ENCODE assay signal across 8 cellular contexts in the genomic region with DNA sequence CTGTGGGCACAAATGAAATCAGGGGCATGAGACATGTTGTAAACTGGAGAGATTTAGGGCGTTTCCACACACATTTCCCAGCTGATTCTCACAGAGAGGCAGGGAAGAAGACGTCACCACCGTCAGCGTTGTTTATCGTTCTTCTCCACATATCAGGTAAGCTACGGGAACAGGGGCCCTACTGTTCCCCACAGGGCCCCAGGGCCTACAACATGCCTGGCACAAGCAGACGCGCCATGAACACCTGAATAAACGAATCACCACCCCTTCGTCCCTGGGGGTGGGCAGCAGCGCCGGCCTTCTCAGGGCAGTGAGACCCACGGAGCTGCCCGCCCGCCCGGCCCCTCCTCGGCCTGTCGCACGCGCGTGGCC. TPM values are rescaled to one million over a fixed set of nuclear protein-coding genes. Genes with fewer than 3 reads are reported as not detected.
DNase-seq lines count a peak whose midpoint lies in the region; ATAC-seq and TF ChIP-seq lines count a peak whose summit lies in the region.

No MANE protein-coding gene starts in this region.

- TF ChIP-seq CTCF in GM12865 (IDR thresholded peaks at IDR 0.05; ENCODE audit: insufficient read depth, low read depth, low read length, missing control alignments) (no peak), heart right ventricle (IDR thresholded peaks at IDR 0.05) (no peak), gastrocnemius medialis (IDR thresholded peaks at IDR 0.05 in 4 of 5, conservative IDR thresholded peaks at IDR 0.05 in 1 of 5) (no peak)
- no peak for TF ChIP-seq CTCF in activated CD8-positive, alpha-beta T cell treated with anti-CD3 and anti-CD28 coated beads for 36 hours (IDR thresholded peaks at IDR 0.05)

- TF ChIP-seq POLR2A in gastrocnemius medialis (IDR thresholded peaks at IDR 0.05): no peak

- H3K36me3 Mint-ChIP-seq in activated CD8-positive, alpha-beta T cell treated with anti-CD3 and anti-CD28 coated beads for 36 hours (ENCODE audit: low read depth): peaks cover 22% of the 10 kb centered on the region

- H3K4me3 ChIP-seq in GM12865 (ENCODE audit: low read depth, low read length) (peak overlapping the region; percentile 67), heart right ventricle (peak overlapping the region; percentile 56 to 99 (median 84)), gastrocnemius medialis (peak overlapping the region; percentile 76 to 94 (median 90))

- no peaks in the 10 kb centered on the region for H3K9me3 Mint-ChIP-seq in activated CD8-positive, alpha-beta T cell treated with anti-CD3 and anti-CD28 coated beads for 36 hours

- peak; percentile 24 for DNase-seq in GM12865 (ENCODE audit: low read depth)
- peak; percentile 7 for DNase-seq in activated CD8-positive, alpha-beta T cell treated with anti-CD3 and anti-CD28 coated beads for 36 hours
- no peak for DNase-seq in heart right ventricle
- no peak for DNase-seq in gastrocnemius medialis
- no peak for DNase-seq in KG1 (lab: John Stamatoyannopoulos, UW)
- DNase-seq in cerebellum (ENCODE audit: low spot score): no peak
- DNase-seq in GOT3 (lab: John Stamatoyannopoulos, UW): no peak

- no peaks in the 10 kb centered on the region for H3K27me3 Mint-ChIP-seq in activated CD8-positive, alpha-beta T cell treated with anti-CD3 and anti-CD28 coated beads for 36 hours

- H3K4me1 ChIP-seq in heart right ventricle (peaks cover 5 to 21% (median 16%) of the 10 kb centered on the region in 9 donors), gastrocnemius medialis (peaks cover 9 to 18% of the 10 kb centered on the region in 2 donors)

- no peaks in the 10 kb centered on the region for H3K36me3 ChIP-seq in heart right ventricle
- H3K36me3 ChIP-seq in gastrocnemius medialis: no peaks in the 10 kb centered on the region

- in situ Hi-C loops in gastrocnemius medialis (cut with MboI; ENCODE audit: low sequenced_read_pairs in 4 of 4): loop anchor here in 1 of 4 donors (25.0 kb wide), 1 partner anchor 276 kb away; no protein-coding TSS in a partner anchor

- WGBS in heart right ventricle, 2 donors: 0 to 1% methylated on average over 21 of the region's 21 CpGs

- CTCF ChIA-PET in activated CD8-positive, alpha-beta T cell treated with anti-CD3 and anti-CD28 coated beads for 36 hours (lab: Charles Lee): interaction anchor here (0.7 to 1.7 kb wide), 2 partner anchors 72 to 423 kb away, joined by 4 to 6 read pairs; no protein-coding TSS in a partner anchor

- H3K9me3 ChIP-seq in heart right ventricle (no peaks in the 10 kb centered on the region), gastrocnemius medialis (no peaks in the 10 kb centered on the region)

- intact Hi-C loops in activated CD8-positive, alpha-beta T cell treated with anti-CD3 and anti-CD28 coated beads for 36 hours (cut with micrococcal nuclease): no loop called here
- intact Hi-C loops in heart right ventricle (cut with DNase I) (loop anchor here in 2 of 10 donors (10.0 kb wide), 2 partner anchors 143 to 417 kb away; partner anchors contain the start of gene SAMM50 (in 1 of the 2)), gastrocnemius medialis (cut with DNase I; ENCODE audit: low total_unique reads) (loop anchor here (10.0 kb wide), 2 partner anchors 143 to 667 kb away; partner anchors contain the start of genes MCAT and SAMM50)

- H3K27ac ChIP-seq in heart right ventricle: peak overlapping the region in 8 of 10 donors; percentile 72 to 94 (median 86)
- peak overlapping the region; percentile 70 to 82 (median 80) for H3K27ac ChIP-seq in gastrocnemius medialis

- H3K27me3 ChIP-seq in heart right ventricle (no peaks in the 10 kb centered on the region), gastrocnemius medialis (no peaks in the 10 kb centered on the region)

- POLR2A ChIA-PET in activated CD8-positive, alpha-beta T cell treated with anti-CD3 and anti-CD28 coated beads for 36 hours (lab: Charles Lee): no interaction called here

- H3K27ac Mint-ChIP-seq in activated CD8-positive, alpha-beta T cell treated with anti-CD3 and anti-CD28 coated beads for 36 hours: peak overlapping the region; percentile 89

- H3K4me1 Mint-ChIP-seq in activated CD8-positive, alpha-beta T cell treated with anti-CD3 and anti-CD28 coated beads for 36 hours (ENCODE audit: low read depth): peaks cover 22% of the 10 kb centered on the region

- ATAC-seq in HG03135 (IDR thresholded peaks at IDR 0.05; ENCODE audit: unreplicated experiment): peak; percentile 17
- ATAC-seq in activated CD8-positive, alpha-beta T cell treated with anti-CD3 and anti-CD28 coated beads for 36 hours: no peak
- ATAC-seq in heart right ventricle: peak in 3 of 8 donors; percentile 12 to 47 (median 25)
- ATAC-seq in gastrocnemius medialis: peak; percentile 13 to 43

- H3K4me3 Mint-ChIP-seq in activated CD8-positive, alpha-beta T cell treated with anti-CD3 and anti-CD28 coated beads for 36 hours: peak overlapping the region; percentile 92

RNA-seq across cellular contexts. Expression of gene EFCAB6, which starts 0.3 kb away (rescaled TPM):
- total RNA-seq in activated CD8-positive, alpha-beta T cell treated with anti-CD3 and anti-CD28 coated beads for 36 hours: under 1 TPM; 0.16 to 0.29 TPM
- total RNA-seq in heart right ventricle (1 to 10 TPM; 1.0 to 4.3 (median 1.9) TPM), gastrocnemius medialis (1 to 10 TPM in 1 of 4 donors, under 1 TPM in 3; 0.07 to 4.4 (median 0.28) TPM), cerebellum (6.2 TPM)
- under 1 TPM; 0.25 to 0.44 TPM for polyA plus RNA-seq in heart right ventricle

RNA-seq across cellular contexts. Expression of gene SULT4A1, which starts 50.5 kb away (rescaled TPM):
- not detected for total RNA-seq in activated CD8-positive, alpha-beta T cell treated with anti-CD3 and anti-CD28 coated beads for 36 hours
- total RNA-seq in heart right ventricle (1 to 10 TPM in 1 of 10 donors, under 1 TPM in 7, not detected in 2; 0.19 to 1.2 (median 0.32) TPM), gastrocnemius medialis (not detected), cerebellum (29.7 TPM)
- under 1 TPM; 0.25 to 0.29 TPM for polyA plus RNA-seq in heart right ventricle

Comparison
In these comparisons a context has a peak if more than half of its experiments do, and no peak if none do; other contexts are left out.
1. DNase-seq: peak in GM12865 (single experiment) and activated CD8-positive, alpha-beta T cell treated with anti-CD3 and anti-CD28 coated beads for 36 hours (single experiment); none in heart right ventricle (0 of 2), gastrocnemius medialis (0 of 2), KG1 (single experiment), cerebellum (single experiment) and GOT3 (single experiment).
2. RNA of gene SULT4A1, which starts 50.5 kb away (total RNA-seq): 29.7 TPM in cerebellum (single experiment); 0.19 to 1.2 TPM in heart right ventricle, not detected in activated CD8-positive, alpha-beta T cell treated with anti-CD3 and anti-CD28 coated beads for 36 hours and not detected in gastrocnemius medialis; every median in the first group is over 10 times any median in the second.
3. Peak in every context shown above with its lines, with median percentiles within 50 percentile points of each other: H3K4me3 ChIP-seq.